Comparison of ENCODE assay signal across 8 cellular contexts in genomic region chr1:40665335-40666171, GRCh38. TPM values are rescaled to one million over a fixed set of nuclear protein-coding genes. Genes with fewer than 3 reads are reported as not detected.
A peak's percentile ranks its signal among the peaks of the same experiment; 100 is the strongest.
DNase-seq lines count a peak whose midpoint lies in the region; ATAC-seq and TF ChIP-seq lines count a peak whose summit lies in the region.

RIMS3 (minus strand) TSS chr1:40665682; CDS start chr1:40641925, 23,757 bp downstream.

- no peaks in the 10 kb centered on the region for H3K79me1 ChIP-seq in mesenchymal stem cell (replicated peaks; ENCODE audit: low read length, poor library complexity, severe bottlenecking)

- H3K4me2 ChIP-seq in mesenchymal stem cell (ENCODE audit: low read length, poor library complexity, severe bottlenecking) = peak within 1 kb of the TSS; percentile 73

- H3K4me3 ChIP-seq in AG04450 (ENCODE audit: low read depth, low read length) (peak within 1 kb of the TSS; percentile 57), ectodermal cell (ENCODE audit: insufficient read depth, low read depth, low read length) (peak within 1 kb of the TSS; percentile 58), mesenchymal stem cell (ENCODE audit: insufficient read depth in 1 of 2, low read depth in 1 of 2, low read length in 2 of 2) (peak within 1 kb of the TSS; percentile 58 to 76)

- POLR2A ChIA-PET in AG04450 (lab: Yijun Ruan, JAX) = no interaction called here
- POLR2A ChIA-PET in activated CD4-positive, alpha-beta memory T cell treated with anti-CD3 and anti-CD28 coated beads, Interleukin-2, amount 10 ng/mL, durations not matched to agents 7 days and 5 days (lab: Charles Lee) = interaction anchor here (1.4 to 6.2 kb wide), 2 partner anchors 27 to 314 kb away, joined by 3 to 51 read pairs; partner anchors contain the start of genes CTPS1 and NFYC

- peak within 1 kb of the TSS in 1 of 2 experiments; percentile 56 for H3K14ac ChIP-seq in mesenchymal stem cell (ENCODE audit: low read length in 2 of 2)

- no peak within 1 kb of the TSS for H3K9ac ChIP-seq in mesenchymal stem cell (ENCODE audit: low read length)

- peak within 1 kb of the TSS; percentile 78 for H3K4me3 Mint-ChIP-seq in activated CD4-positive, alpha-beta memory T cell treated with anti-CD3 and anti-CD28 coated beads, Interleukin-2, amount 10 ng/mL, durations not matched to agents 7 days and 5 days

- H3K23ac ChIP-seq in mesenchymal stem cell (ENCODE audit: low read length in 2 of 2) = no peak within 1 kb of the TSS

- no peak within 1 kb of the TSS for H3K4ac ChIP-seq in mesenchymal stem cell (ENCODE audit: low read depth in 1 of 2, low read length in 2 of 2)

- DNase-seq in AG04450 (ENCODE audit: low read depth, low spot score) = no peak
- peak; percentile 80 for DNase-seq in NCI-H510A treated with DMSO at 0.1 percent for 48 hours (lab: John Stamatoyannopoulos, UW)
- peak; percentile 86 for DNase-seq in activated CD4-positive, alpha-beta memory T cell treated with anti-CD3 and anti-CD28 coated beads, Interleukin-2, amount 10 ng/mL, durations not matched to agents 7 days and 5 days
- DNase-seq in mesenchymal stem cell = peak; percentile 64
- DNase-seq in stimulated activated CD8-positive, alpha-beta memory T cell treated with anti-CD3 and anti-CD28 coated beads, Interleukin-15, amount 100 ng/mL, for 1 hour (ENCODE audit: low read depth) = peak; percentile 67

- H2BK12ac ChIP-seq in mesenchymal stem cell (ENCODE audit: low read length in 2 of 2) = peak within 1 kb of the TSS in 1 of 2 experiments; percentile 68

- no peak for TF ChIP-seq CTCF in AG04450 (IDR thresholded peaks at IDR 0.05; ENCODE audit: low read depth, low read length)

- H3K36me3 Mint-ChIP-seq in activated CD4-positive, alpha-beta memory T cell treated with anti-CD3 and anti-CD28 coated beads, Interleukin-2, amount 10 ng/mL, durations not matched to agents 7 days and 5 days (ENCODE audit: low read depth) = no peaks in the 10 kb centered on the region

- H2BK120ac ChIP-seq in mesenchymal stem cell (ENCODE audit: low read depth, low read length) = no peak within 1 kb of the TSS

- H2BK5ac ChIP-seq in mesenchymal stem cell (ENCODE audit: low read depth, low read length, poor library complexity, severe bottlenecking) = no peak within 1 kb of the TSS

- peak within 1 kb of the TSS; percentile 70 for H2BK15ac ChIP-seq in mesenchymal stem cell (ENCODE audit: low read depth, poor library complexity, severe bottlenecking)

- peak within 1 kb of the TSS; percentile 94 for H2AFZ ChIP-seq in mesenchymal stem cell (ENCODE audit: low read depth, low read length)

- no peak within 1 kb of the TSS for H4K91ac ChIP-seq in mesenchymal stem cell (ENCODE audit: low read length)

- H3K9me3 ChIP-seq in AG04450 (ENCODE audit: control insufficient read depth, insufficient read depth, low read length) = no peaks in the 10 kb centered on the region; the same call in 1 of the 2 replicates
- no peaks in the 10 kb centered on the region for H3K9me3 ChIP-seq in ectodermal cell (ENCODE audit: control insufficient read depth, low read length)
- no peaks in the 10 kb centered on the region for H3K9me3 ChIP-seq in mesenchymal stem cell (ENCODE audit: control insufficient read depth, low read length)

- H3K9me3 Mint-ChIP-seq in activated CD4-positive, alpha-beta memory T cell treated with anti-CD3 and anti-CD28 coated beads, Interleukin-2, amount 10 ng/mL, durations not matched to agents 7 days and 5 days = no peaks in the 10 kb centered on the region

- H3K4me1 Mint-ChIP-seq in activated CD4-positive, alpha-beta memory T cell treated with anti-CD3 and anti-CD28 coated beads, Interleukin-2, amount 10 ng/mL, durations not matched to agents 7 days and 5 days = peaks cover 36% of the 10 kb centered on the region

- ATAC-seq in GM18909 (IDR thresholded peaks at IDR 0.05; ENCODE audit: poor library complexity, unreplicated experiment) (peak; percentile 65), HG03175 (IDR thresholded peaks at IDR 0.05; ENCODE audit: unreplicated experiment) (peak; percentile 81)

- WGBS in ectodermal cell, 2 experiments = 1% methylated on average over 58 of the region's 59 CpGs
- under 1% methylated on average over 27 of the region's 59 CpGs for WGBS in mesenchymal stem cell

- peak within 1 kb of the TSS; percentile 13 to 55 for H3K18ac ChIP-seq in mesenchymal stem cell (ENCODE audit: low read depth in 1 of 2, low read length in 2 of 2)

- peak within 1 kb of the TSS; percentile 65 for H3K27ac Mint-ChIP-seq in activated CD4-positive, alpha-beta memory T cell treated with anti-CD3 and anti-CD28 coated beads, Interleukin-2, amount 10 ng/mL, durations not matched to agents 7 days and 5 days

- peaks cover 15% of the 10 kb centered on the region for H3K4me1 ChIP-seq in ectodermal cell (ENCODE audit: control insufficient read depth, insufficient read depth, low read length)
- H3K4me1 ChIP-seq in mesenchymal stem cell (ENCODE audit: control insufficient read depth, insufficient read depth, low read depth, low read length) = peaks cover 15% of the 10 kb centered on the region

- H4K8ac ChIP-seq in mesenchymal stem cell (ENCODE audit: low read length) = peak within 1 kb of the TSS; percentile 12

- H3K27me3 ChIP-seq in AG04450 (ENCODE audit: control insufficient read depth, insufficient read depth, low read length) = peaks cover 43% of the 10 kb centered on the region
- no peaks in the 10 kb centered on the region for H3K27me3 ChIP-seq in ectodermal cell (ENCODE audit: control insufficient read depth, insufficient read depth, low read length, poor library complexity, severe bottlenecking)
- H3K27me3 ChIP-seq in mesenchymal stem cell (ENCODE audit: control insufficient read depth in 1 of 2, insufficient read depth in 1 of 2, low read length in 2 of 2) = peaks cover 30 to 60% of the 10 kb centered on the region in 2 experiments

- no peak within 1 kb of the TSS for H2AK5ac ChIP-seq in mesenchymal stem cell (ENCODE audit: low read length, severe bottlenecking)

- CTCF ChIA-PET in AG04450 (lab: Charles Lee) = no interaction called here
- CTCF ChIA-PET in activated CD4-positive, alpha-beta memory T cell treated with anti-CD3 and anti-CD28 coated beads, Interleukin-2, amount 10 ng/mL, durations not matched to agents 7 days and 5 days (lab: Charles Lee) = interaction anchor here (0.6 to 1.6 kb wide), 4 partner anchors 9 to 755 kb away, joined by 3 read pairs; no protein-coding TSS in a partner anchor

- H3K27me3 Mint-ChIP-seq in activated CD4-positive, alpha-beta memory T cell treated with anti-CD3 and anti-CD28 coated beads, Interleukin-2, amount 10 ng/mL, durations not matched to agents 7 days and 5 days = peaks cover 5% of the 10 kb centered on the region

- no peak within 1 kb of the TSS for H3K27ac ChIP-seq in AG04450 (ENCODE audit: low read depth, low read length)
- no peak within 1 kb of the TSS for H3K27ac ChIP-seq in ectodermal cell (ENCODE audit: insufficient read depth, low read depth, low read length, poor library complexity, severe bottlenecking)
- no peak within 1 kb of the TSS for H3K27ac ChIP-seq in mesenchymal stem cell (ENCODE audit: low read length, poor library complexity, severe bottlenecking)

- H3K36me3 ChIP-seq in ectodermal cell (ENCODE audit: control insufficient read depth, insufficient read depth, low read length) (no peaks in the 10 kb centered on the region), mesenchymal stem cell (ENCODE audit: control insufficient read depth in 1 of 2, insufficient read depth in 2 of 2, low read depth in 1 of 2, low read length in 2 of 2) (no peaks in the 10 kb centered on the region)

RNA-seq across cellular contexts. Expression of gene RIMS3, which starts in this region (rescaled TPM):
- 0.33 and 0.36 TPM in 2 replicates for polyA plus RNA-seq in AG04450 (2011; rRNA removed)
- polyA minus RNA-seq in AG04450 (2011; rRNA and poly(A)+ RNA removed) = 0.55 and 0.61 TPM in 2 replicates
- 1 to 10 TPM; 5.6 to 6.1 TPM for total RNA-seq in activated CD4-positive, alpha-beta memory T cell treated with anti-CD3 and anti-CD28 coated beads, Interleukin-2, amount 10 ng/mL, durations not matched to agents 7 days and 5 days
- 22.1 TPM for polyA plus RNA-seq in ectodermal cell (2013, experiment 1 of 4)
- 24.6 TPM for polyA plus RNA-seq in ectodermal cell (2013, experiment 2 of 4)
- polyA plus RNA-seq in ectodermal cell (2013, experiment 3 of 4) = 19.2 TPM
- 22.5 TPM for polyA plus RNA-seq in ectodermal cell (2013, experiment 4 of 4)
- 0.33 TPM for polyA plus RNA-seq in mesenchymal stem cell (2013, experiment 1 of 2)
- 0.38 TPM for polyA plus RNA-seq in mesenchymal stem cell (2013, experiment 2 of 2)
